Comparison of ENCODE assay signal across 16 cellular contexts in the genomic region with DNA sequence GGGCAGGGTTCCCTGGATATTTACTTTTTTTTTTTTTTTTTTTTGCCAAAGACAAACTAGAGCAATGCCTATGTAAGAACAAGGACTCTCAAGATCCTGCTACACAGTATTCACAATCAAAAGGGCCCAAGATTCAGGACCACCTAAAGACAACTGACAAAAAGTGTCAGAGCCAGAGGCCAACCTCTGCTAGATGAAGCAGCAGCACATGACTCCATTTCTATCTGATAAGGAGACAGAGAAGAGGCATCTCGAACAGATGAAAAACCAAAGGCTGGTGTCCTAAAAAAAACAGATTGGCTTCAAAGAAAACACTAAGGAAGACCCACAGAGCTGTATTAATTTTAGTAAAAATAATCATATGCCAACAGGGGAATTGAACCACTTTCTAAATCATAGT.
"Had no signal": no experiment of that assay in that cellular context is flagged by ENCODE, and none has a peak within 500 bp of the region (broad histone marks: within the 10 kb centered on the region; RNA-seq: fewer than 3 reads in every experiment).

No MANE protein-coding gene starts in this region.

- H3K9me3 Mint-ChIP-seq: activated CD4-positive, alpha-beta memory T cell treated with anti-CD3 and anti-CD28 coated beads for 36 hours; activated naive CD4-positive, alpha-beta T cell treated with anti-CD3 and anti-CD28 coated beads, Interleukin-2, amount 50 U/mL, for 24 hours; T-helper 1 cell treated with Interleukin-12 subunit alpha and Interleukin-12 subunit beta and Interleukin-4 antibody, amounts not matched to agents 30 μg/mL and 1 μg/mL, for 36 hours had no signal

- H3K4me1 ChIP-seq: esophagus muscularis mucosa, psoas muscle had no signal

- H3K27ac ChIP-seq: esophagus muscularis mucosa, left lung, ovary, psoas muscle, skin epidermis, thyroid gland, VCaP had no signal

- H3K27ac Mint-ChIP-seq: activated CD4-positive, alpha-beta memory T cell treated with anti-CD3 and anti-CD28 coated beads for 36 hours; activated naive CD4-positive, alpha-beta T cell treated with anti-CD3 and anti-CD28 coated beads, Interleukin-2, amount 50 U/mL, for 24 hours; T-helper 1 cell treated with Interleukin-12 subunit alpha and Interleukin-12 subunit beta and Interleukin-4 antibody, amounts not matched to agents 30 μg/mL and 1 μg/mL, for 36 hours had no signal

- H3K27me3 Mint-ChIP-seq: activated CD4-positive, alpha-beta memory T cell treated with anti-CD3 and anti-CD28 coated beads for 36 hours; activated naive CD4-positive, alpha-beta T cell treated with anti-CD3 and anti-CD28 coated beads, Interleukin-2, amount 50 U/mL, for 24 hours had no signal

- H3K9me3 ChIP-seq: esophagus muscularis mucosa, heart right ventricle, left lung, ovary, psoas muscle, thyroid gland had no signal

- H3K4me3 ChIP-seq: esophagus muscularis mucosa, heart right ventricle, left lung, ovary, psoas muscle, skin epidermis, thyroid gland had no signal

- DNase-seq: activated CD4-positive, alpha-beta memory T cell treated with anti-CD3 and anti-CD28 coated beads for 36 hours; activated gamma-delta T cell; cerebellar nuclear complex; cortex of kidney; heart right ventricle; left lung; ovary; psoas muscle; right cardiac atrium; stimulated activated CD4-positive, alpha-beta T cell treated with anti-CD3 and anti-CD28 coated beads, Interleukin-2, amount 100 ng/mL, for 48 hours; thyroid gland had no signal

- H3K4me3 Mint-ChIP-seq: activated CD4-positive, alpha-beta memory T cell treated with anti-CD3 and anti-CD28 coated beads for 36 hours; activated naive CD4-positive, alpha-beta T cell treated with anti-CD3 and anti-CD28 coated beads, Interleukin-2, amount 50 U/mL, for 24 hours; T-helper 1 cell treated with Interleukin-12 subunit alpha and Interleukin-12 subunit beta and Interleukin-4 antibody, amounts not matched to agents 30 μg/mL and 1 μg/mL, for 36 hours had no signal

- H3K27me3 ChIP-seq: esophagus muscularis mucosa, heart right ventricle, left lung, ovary, thyroid gland had no signal

- ATAC-seq: heart right ventricle, left lung, psoas muscle, right cardiac atrium had no signal

- H3K36me3 ChIP-seq: ovary had no signal
